ENCODE assay signal across 15 cellular contexts in the genomic region with DNA sequence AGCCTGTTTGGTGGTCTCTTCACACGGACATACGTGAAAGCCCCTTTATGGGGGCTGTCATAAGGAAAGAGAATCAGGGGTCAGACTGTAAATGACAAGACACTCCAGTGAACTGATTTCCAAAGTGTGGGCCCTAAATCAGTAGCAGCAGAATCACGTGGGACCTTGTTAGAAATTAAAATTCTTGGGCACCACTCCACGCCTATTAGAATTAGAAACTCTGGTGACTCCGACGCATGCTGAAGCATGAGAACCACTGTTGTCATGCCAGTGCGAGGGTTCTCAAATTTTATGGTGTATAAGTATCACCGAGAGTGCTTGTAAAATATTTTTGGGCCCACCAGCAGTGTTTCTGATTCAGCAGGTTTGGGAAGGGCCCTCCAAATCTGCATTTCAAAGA.
DNase-seq lines count a peak whose midpoint lies in the region; ATAC-seq and TF ChIP-seq lines count a peak whose summit lies in the region.
"Had no signal": no experiment of that assay in that cellular context is flagged by ENCODE, and none has a peak within 500 bp of the region (broad histone marks: within the 10 kb centered on the region; RNA-seq: fewer than 3 reads in every experiment).

No MANE protein-coding gene starts in this region.

- DNase-seq in Right ventricle myocardium superior (no peak), left ventricle myocardium inferior (no peak), Caco-2 (no peak), H9 (no peak), progenitor cell of endocrine pancreas (ENCODE audit: low spot score, unreplicated experiment) (no peak), caudate nucleus (lab: John Stamatoyannopoulos, UW) (no peak)
- no peak for DNase-seq in NK-92 treated with Interleukin-12 subunit alpha and Interleukin-12 subunit beta, amount 100 ng/mL, for 24 hours (lab: John Stamatoyannopoulos, UW)
- DNase-seq: 8988T; Calu3; CD4-positive, alpha-beta memory T cell; DMS79 treated with DMSO at 0.1 percent for 48 hours had no signal

- H3K23me2 ChIP-seq in H9 (ENCODE audit: insufficient read length, low read depth, low read length, poor library complexity, severe bottlenecking): no peaks in the 10 kb centered on the region

- H2BK120ac ChIP-seq in H9 (ENCODE audit: low read depth, low read length, poor library complexity, severe bottlenecking): no peak overlapping the region

- H3K56ac ChIP-seq in H9 (ENCODE audit: insufficient read length, low read depth, low read length): no peak overlapping the region

- H3K23ac ChIP-seq in H9 (ENCODE audit: insufficient read length, low read depth, low read length): no peak overlapping the region

- no CpG with 5 or more reads among the region's 8 CpGs for WGBS in H9 (ENCODE audit: extremely low coverage, insufficient read length, low lambda C conversion rate)

- no peak overlapping the region for H2BK5ac ChIP-seq in H9 (ENCODE audit: insufficient read length, low read length)

- no peak overlapping the region for H2AFZ ChIP-seq in H9 (ENCODE audit: low read length)

- H4K8ac ChIP-seq in H9 (replicated peaks; ENCODE audit: insufficient read length, low read depth, low read length): no peak overlapping the region

- no peak overlapping the region for H3K18ac ChIP-seq in H9 (ENCODE audit: insufficient read length, low read depth, low read length)

- H3K79me1 ChIP-seq in H9 (ENCODE audit: insufficient read depth, low read depth, low read length, poor library complexity, severe bottlenecking): no peaks in the 10 kb centered on the region

- H3K27me3 Mint-ChIP-seq in Caco-2 (ENCODE audit: insufficient read depth, unreplicated experiment) (no peaks in the 10 kb centered on the region), H9 (ENCODE audit: low read depth) (no peaks in the 10 kb centered on the region), progenitor cell of endocrine pancreas (no peaks in the 10 kb centered on the region)
- H3K27me3 Mint-ChIP-seq: CD4-positive, alpha-beta memory T cell had no signal

- H3K9ac ChIP-seq in H9 (ENCODE audit: extremely low read depth, insufficient read length, low read length): no peak overlapping the region
- H3K9ac ChIP-seq: BLaER1 had no signal

- no TSS peak for BruUV-seq in Caco-2 (replicated peaks; lab: Mats Ljungman, UMichigan)

- H3K27ac ChIP-seq in left ventricle myocardium inferior (replicated peaks): no peak overlapping the region
- no peak overlapping the region for H3K27ac ChIP-seq in H9 (ENCODE audit: insufficient read length, low read depth, low read length)
- H3K27ac ChIP-seq in caudate nucleus (ENCODE audit: low read depth, low read length): no peak overlapping the region
- H3K27ac ChIP-seq: BLaER1 had no signal

- no peaks in the 10 kb centered on the region for H3K4me1 ChIP-seq in left ventricle myocardium inferior
- H3K4me1 ChIP-seq in Caco-2: peaks cover 30% of the 10 kb centered on the region
- H3K4me1 ChIP-seq in H9 (ENCODE audit: insufficient read depth, low read length): no peaks in the 10 kb centered on the region; the same call in 1 of the 2 replicates
- H3K4me1 ChIP-seq: BLaER1, HAP-1 had no signal

- intact Hi-C loops in Right ventricle myocardium superior (cut with DNase I) (no loop called here), left ventricle myocardium inferior (cut with micrococcal nuclease) (no loop called here), Caco-2 (cut with micrococcal nuclease; ENCODE audit: unreplicated experiment) (loop anchor here (5.0 to 10.0 kb wide), 3 partner anchors 106 to 479 kb away; no protein-coding TSS in a partner anchor)

- no peak overlapping the region for H2BK20ac ChIP-seq in H9 (ENCODE audit: low read depth, low read length, poor library complexity, severe bottlenecking)

- H3K9me3 Mint-ChIP-seq in Caco-2 (ENCODE audit: unreplicated experiment): no peaks in the 10 kb centered on the region
- peaks cover 10 to 45% of the 10 kb centered on the region in 2 experiments; a peak in 4 of 5 replicates for H3K9me3 Mint-ChIP-seq in H9
- H3K9me3 Mint-ChIP-seq in progenitor cell of endocrine pancreas (ENCODE audit: low read depth): no peaks in the 10 kb centered on the region
- H3K9me3 Mint-ChIP-seq: CD14-positive monocyte had no signal

- H3T11ph ChIP-seq in H9 (ENCODE audit: low read length): no peak overlapping the region

- ATAC-seq in Right ventricle myocardium superior (ENCODE audit: poor library complexity): peak; percentile 64
- ATAC-seq: GM12878 had no signal

- H3K4me2 ChIP-seq in H9 (ENCODE audit: insufficient read depth, insufficient read length, low read length): no peak overlapping the region
- H3K4me2 ChIP-seq: BLaER1 had no signal

- H3K9me3 ChIP-seq in left ventricle myocardium inferior (replicated peaks): no peaks in the 10 kb centered on the region
- no peaks in the 10 kb centered on the region for H3K9me3 ChIP-seq in Caco-2
- no peaks in the 10 kb centered on the region for H3K9me3 ChIP-seq in H9 (ENCODE audit: control insufficient read depth, low read depth, low read length)
- H3K9me3 ChIP-seq: BLaER1, HAP-1 had no signal

- H3K4me3 Mint-ChIP-seq in Caco-2 (ENCODE audit: unreplicated experiment) (no peak overlapping the region), H9 (no peak overlapping the region), progenitor cell of endocrine pancreas (ENCODE audit: low read depth) (no peak overlapping the region)
- H3K4me3 Mint-ChIP-seq: CD14-positive monocyte; CD4-positive, alpha-beta memory T cell had no signal

- H3K4me3 ChIP-seq in left ventricle myocardium inferior (no peak overlapping the region), Caco-2 (ENCODE audit: low read depth, low read length) (no peak overlapping the region)
- H3K4me3 ChIP-seq: BLaER1, GM12878, HAP-1 had no signal

- no peak overlapping the region for H4K5ac ChIP-seq in H9 (ENCODE audit: insufficient read length, low read depth, low read length)

- no peak overlapping the region for H2BK15ac ChIP-seq in H9 (ENCODE audit: low read depth, low read length)

- H3K4me1 Mint-ChIP-seq in Caco-2 (ENCODE audit: low read depth, unreplicated experiment): peaks cover 40% of the 10 kb centered on the region
- H3K4me1 Mint-ChIP-seq in H9: peaks cover 26 to 37% of the 10 kb centered on the region in 2 experiments
- peaks cover 31% of the 10 kb centered on the region for H3K4me1 Mint-ChIP-seq in progenitor cell of endocrine pancreas (ENCODE audit: low read depth)
- H3K4me1 Mint-ChIP-seq: CD14-positive monocyte; CD4-positive, alpha-beta memory T cell had no signal

- H3K36me3 Mint-ChIP-seq in Caco-2 (ENCODE audit: insufficient read depth, unreplicated experiment) (peaks cover 34% of the 10 kb centered on the region), H9 (ENCODE audit: insufficient read depth in 1 of 3, low read depth in 3 of 3) (peaks cover 0 to 5% (median 0%) of the 10 kb centered on the region in 3 experiments; a peak in 1 of 7 replicates), progenitor cell of endocrine pancreas (ENCODE audit: insufficient read depth) (no peaks in the 10 kb centered on the region)
- H3K36me3 Mint-ChIP-seq: CD14-positive monocyte; CD4-positive, alpha-beta memory T cell had no signal

- H2BK12ac ChIP-seq in H9 (ENCODE audit: insufficient read length, low read depth, low read length): no peak overlapping the region

- TF ChIP-seq CTCF in left ventricle myocardium inferior (IDR thresholded peaks at IDR 0.05; ENCODE audit: borderline replicate concordance) (no peak), Caco-2 (IDR thresholded peaks at IDR 0.05; ENCODE audit: insufficient read depth in 1 of 2, low read depth in 1 of 2, low read length in 1 of 2, severe bottlenecking in 1 of 2, unreplicated experiment in 1 of 2) (no peak), H9 (conservative IDR thresholded peaks at IDR 0.05) (no peak), progenitor cell of endocrine pancreas (IDR thresholded peaks at IDR 0.05; ENCODE audit: unreplicated experiment) (no peak)

- H3K27ac Mint-ChIP-seq in Caco-2 (ENCODE audit: unreplicated experiment) (peak overlapping the region; percentile 74), H9 (peak overlapping the region in 2 of 3 experiments; percentile 69 to 94; a peak in 3 of 7 replicates), progenitor cell of endocrine pancreas (peak overlapping the region; percentile 11)
- H3K27ac Mint-ChIP-seq: CD14-positive monocyte; CD4-positive, alpha-beta memory T cell had no signal

- H3K27me3 ChIP-seq in left ventricle myocardium inferior (ENCODE audit: low read depth) (no peaks in the 10 kb centered on the region), Caco-2 (replicated peaks; ENCODE audit: control insufficient read depth, insufficient read depth, low read length) (no peaks in the 10 kb centered on the region), H9 (ENCODE audit: insufficient read depth, low read length) (no peaks in the 10 kb centered on the region)

- no peaks in the 10 kb centered on the region for H4K20me1 ChIP-seq in H9 (ENCODE audit: control insufficient read depth, insufficient read depth, insufficient read length)
- H4K20me1 ChIP-seq: BLaER1 had no signal

- H3K79me2 ChIP-seq in H9 (ENCODE audit: insufficient read depth, low read length): no peaks in the 10 kb centered on the region

- CTCF ChIA-PET in Caco-2 (lab: Charles Lee): no interaction called here

- H2AK5ac ChIP-seq in H9 (ENCODE audit: insufficient read length, low read length): no peak overlapping the region

- no peak overlapping the region for H3K4ac ChIP-seq in H9 (ENCODE audit: low read depth, low read length)

- POLR2A ChIA-PET in Caco-2 (lab: Charles Lee): no interaction called here

- no peaks in the 10 kb centered on the region for H3K36me3 ChIP-seq in left ventricle myocardium inferior
- no peaks in the 10 kb centered on the region for H3K36me3 ChIP-seq in Caco-2 (ENCODE audit: control insufficient read depth, insufficient read depth, low read length)
- H3K36me3 ChIP-seq: BLaER1, HAP-1 had no signal

- H4K91ac ChIP-seq in H9 (ENCODE audit: insufficient read length, low read depth, low read length): no peak overlapping the region

- no peak overlapping the region for H3K14ac ChIP-seq in H9 (ENCODE audit: insufficient read depth, low read length)

Comparison
In these comparisons a context has a peak if more than half of its experiments do, and no peak if none do; other contexts are left out.
1. H3K27ac Mint-ChIP-seq: peak in every context shown above with its lines; median percentile 82 in H9; 74 in Caco-2; 11 in progenitor cell of endocrine pancreas.